1 cellular context compared by ENCODE assay signal in the genomic region with DNA sequence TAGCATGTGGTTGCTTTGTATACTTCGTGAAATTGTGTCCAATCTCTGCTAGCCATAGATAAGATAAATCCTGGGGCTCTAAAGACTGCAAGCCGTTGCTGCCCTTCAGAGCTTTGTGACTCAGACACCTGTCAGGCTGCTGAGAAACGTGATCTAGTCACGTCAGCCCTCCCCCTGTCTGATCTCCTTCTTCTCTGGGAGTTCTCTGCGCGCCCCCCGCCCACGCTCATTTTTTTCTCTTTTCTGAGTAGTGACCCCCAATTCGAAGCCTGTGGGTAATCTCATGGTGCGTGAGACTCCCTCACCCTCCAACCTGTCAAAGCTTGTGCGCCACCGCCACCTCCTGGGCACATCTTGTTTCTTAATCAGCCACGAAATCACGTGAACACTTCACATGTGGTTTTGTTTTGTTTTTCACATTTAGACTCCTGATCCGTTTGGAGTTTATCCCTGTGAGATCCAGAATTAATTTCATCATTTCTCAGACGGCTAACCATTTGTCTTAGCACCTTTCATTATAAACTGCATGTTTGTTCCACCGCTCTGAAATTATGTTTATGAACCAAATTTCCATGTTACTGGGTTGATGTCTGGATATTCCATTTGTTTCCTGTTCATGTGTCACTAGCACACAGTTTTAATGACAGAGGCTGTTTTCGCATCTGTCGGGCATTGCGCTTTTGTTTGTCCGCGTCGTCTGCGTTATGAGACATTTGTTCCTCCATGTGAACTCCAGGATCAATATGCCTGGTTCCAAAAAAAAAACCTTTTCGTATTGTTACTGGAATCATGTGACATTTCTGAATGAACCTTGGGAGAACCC.
TF ChIP-seq lines count a peak whose summit lies in the region.

No MANE protein-coding gene starts in this region.

TF ChIP-seq in IMR-90, 13 proteins besides CTCF, POLR2A, EP300 and RAD21:
- TF ChIP-seq, protein P1, sequence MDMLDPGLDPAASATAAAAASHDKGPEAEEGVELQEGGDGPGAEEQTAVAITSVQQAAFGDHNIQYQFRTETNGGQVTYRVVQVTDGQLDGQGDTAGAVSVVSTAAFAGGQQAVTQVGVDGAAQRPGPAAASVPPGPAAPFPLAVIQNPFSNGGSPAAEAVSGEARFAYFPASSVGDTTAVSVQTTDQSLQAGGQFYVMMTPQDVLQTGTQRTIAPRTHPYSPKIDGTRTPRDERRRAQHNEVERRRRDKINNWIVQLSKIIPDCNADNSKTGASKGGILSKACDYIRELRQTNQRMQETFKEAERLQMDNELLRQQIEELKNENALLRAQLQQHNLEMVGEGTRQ (IDR thresholded peaks at IDR 0.05; ENCODE audit: low read depth, low read length) = peak; percentile 86
- TF ChIP-seq NFE2L2 (IDR thresholded peaks at IDR 0.05; ENCODE audit: low read depth, low read length) = no peak
- TF ChIP-seq MAZ (IDR thresholded peaks at IDR 0.05; ENCODE audit: borderline replicate concordance, low read depth, low read length) = no peak
- peak; percentile 65; the same call in 1 of the 2 replicates for TF ChIP-seq FOS (IDR thresholded peaks at IDR 0.05; ENCODE audit: low read depth, low read length)
- TF ChIP-seq BHLHE40 (IDR thresholded peaks at IDR 0.05; ENCODE audit: low read depth, low read length) = peak; percentile 96
- peak; percentile 49 for TF ChIP-seq SMC3 (IDR thresholded peaks at IDR 0.05; ENCODE audit: low read depth, low read length)
- TF ChIP-seq RFX5 (IDR thresholded peaks at IDR 0.05; ENCODE audit: low read depth, low read length) = no peak
- no peak for TF ChIP-seq MAFK (IDR thresholded peaks at IDR 0.05; ENCODE audit: low read depth, low read length)
- TF ChIP-seq, protein P2, sequence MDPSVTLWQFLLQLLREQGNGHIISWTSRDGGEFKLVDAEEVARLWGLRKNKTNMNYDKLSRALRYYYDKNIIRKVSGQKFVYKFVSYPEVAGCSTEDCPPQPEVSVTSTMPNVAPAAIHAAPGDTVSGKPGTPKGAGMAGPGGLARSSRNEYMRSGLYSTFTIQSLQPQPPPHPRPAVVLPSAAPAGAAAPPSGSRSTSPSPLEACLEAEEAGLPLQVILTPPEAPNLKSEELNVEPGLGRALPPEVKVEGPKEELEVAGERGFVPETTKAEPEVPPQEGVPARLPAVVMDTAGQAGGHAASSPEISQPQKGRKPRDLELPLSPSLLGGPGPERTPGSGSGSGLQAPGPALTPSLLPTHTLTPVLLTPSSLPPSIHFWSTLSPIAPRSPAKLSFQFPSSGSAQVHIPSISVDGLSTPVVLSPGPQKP (IDR thresholded peaks at IDR 0.05; ENCODE audit: borderline replicate concordance, low read depth, low read length) = no peak
- no peak for TF ChIP-seq RCOR1 (IDR thresholded peaks at IDR 0.05; ENCODE audit: insufficient replicate concordance, low read length)
- peak; percentile 92 for TF ChIP-seq MXI1 (IDR thresholded peaks at IDR 0.05; ENCODE audit: borderline replicate concordance, low read depth, low read length)
- no peak for TF ChIP-seq CHD1 (IDR thresholded peaks at IDR 0.05; ENCODE audit: low read depth, low read length)
- no peak for TF ChIP-seq CEBPB (IDR thresholded peaks at IDR 0.05; ENCODE audit: low read depth, low read length)
